8 cellular contexts compared by ENCODE assay signal in genomic region chr4:128600996-128601857, GRCh38.
DNase-seq lines count a peak whose midpoint lies in the region; ATAC-seq and TF ChIP-seq lines count a peak whose summit lies in the region.

No MANE protein-coding gene starts in this region.

- peak overlapping the region; percentile 91 to 98 for H3K4ac ChIP-seq in mesenchymal stem cell (ENCODE audit: low read depth in 1 of 2, low read length in 2 of 2)

- H4K8ac ChIP-seq in mesenchymal stem cell (ENCODE audit: low read length) = peak overlapping the region; percentile 90

- H2BK12ac ChIP-seq in mesenchymal stem cell (ENCODE audit: low read length in 2 of 2) = peak overlapping the region; percentile 85 to 99

- no peak overlapping the region for H2AFZ ChIP-seq in DND-41 (ENCODE audit: low read depth, low read length)
- no peak overlapping the region for H2AFZ ChIP-seq in mesenchymal stem cell (ENCODE audit: low read depth, low read length)

- H3K9me3 ChIP-seq in DND-41 (ENCODE audit: insufficient read depth, low read length, severe bottlenecking) (no peaks in the 10 kb centered on the region), mesenchymal stem cell (ENCODE audit: control insufficient read depth, low read length) (no peaks in the 10 kb centered on the region)

- H2BK15ac ChIP-seq in mesenchymal stem cell (ENCODE audit: low read depth, poor library complexity, severe bottlenecking) = no peak overlapping the region

- H3K4me3 ChIP-seq in DND-41 (ENCODE audit: low read depth in 1 of 2, low read length in 2 of 2) = no peak overlapping the region
- H3K4me3 ChIP-seq in mesenchymal stem cell (ENCODE audit: insufficient read depth in 1 of 2, low read depth in 1 of 2, low read length in 2 of 2) = no peak overlapping the region
- H3K4me3 ChIP-seq in H7 (ENCODE audit: insufficient read depth, low read depth, low read length) = no peak overlapping the region

- peaks cover 6% of the 10 kb centered on the region for H3K79me1 ChIP-seq in mesenchymal stem cell (replicated peaks; ENCODE audit: low read length, poor library complexity, severe bottlenecking)

- H3K36me3 ChIP-seq in DND-41 (ENCODE audit: insufficient read depth, low read length) = no peaks in the 10 kb centered on the region
- no peaks in the 10 kb centered on the region for H3K36me3 ChIP-seq in mesenchymal stem cell (ENCODE audit: control insufficient read depth in 1 of 2, insufficient read depth in 2 of 2, low read depth in 1 of 2, low read length in 2 of 2)
- no peaks in the 10 kb centered on the region for H3K36me3 ChIP-seq in H7 (replicated peaks; ENCODE audit: control insufficient read depth, insufficient read depth, low read length)

- H3K27me3 ChIP-seq in DND-41 (ENCODE audit: insufficient read depth, low read length, poor library complexity) = no peaks in the 10 kb centered on the region
- no peaks in the 10 kb centered on the region for H3K27me3 ChIP-seq in mesenchymal stem cell (ENCODE audit: control insufficient read depth in 1 of 2, insufficient read depth in 1 of 2, low read length in 2 of 2)
- H3K27me3 ChIP-seq in H7 (ENCODE audit: control insufficient read depth, insufficient read depth, low read length) = no peaks in the 10 kb centered on the region

- H2AK5ac ChIP-seq in mesenchymal stem cell (ENCODE audit: low read length, severe bottlenecking) = peak overlapping the region; percentile 82

- no peak overlapping the region for H3K23ac ChIP-seq in mesenchymal stem cell (ENCODE audit: low read length in 2 of 2)

- H3K4me2 ChIP-seq in DND-41 (ENCODE audit: insufficient read depth, low read length) (no peak overlapping the region), mesenchymal stem cell (ENCODE audit: low read length, poor library complexity, severe bottlenecking) (peak overlapping the region; percentile 60)

- no peak for TF ChIP-seq CTCF in DND-41 (IDR thresholded peaks at IDR 0.05; ENCODE audit: borderline replicate concordance, extremely low read depth, low read length, poor library complexity, severe bottlenecking)

- no peaks in the 10 kb centered on the region for H3K4me1 ChIP-seq in DND-41 (ENCODE audit: insufficient read depth, low read length)
- peaks cover 25% of the 10 kb centered on the region for H3K4me1 ChIP-seq in mesenchymal stem cell (ENCODE audit: control insufficient read depth, insufficient read depth, low read depth, low read length)

- H3K27ac ChIP-seq in DND-41 (ENCODE audit: low read length) = no peak overlapping the region
- peak overlapping the region; percentile 77 for H3K27ac ChIP-seq in mesenchymal stem cell (ENCODE audit: low read length, poor library complexity, severe bottlenecking)

- DNase-seq in DND-41 = peak; percentile 9
- peak; percentile 81 for DNase-seq in NCI-H2196 (lab: John Stamatoyannopoulos, UW; ENCODE audit: unreplicated experiment)
- peak; percentile 56 for DNase-seq in dedifferentiated amniotic fluid mesenchymal stem cell (ENCODE audit: extremely low spot score)
- peak; percentile 97 for DNase-seq in mesenchymal stem cell
- no peak for DNase-seq in H7
- no peak for DNase-seq in RPMI8226
- DNase-seq in DMS114 treated with DMSO at 0.1 percent for 48 hours (lab: John Stamatoyannopoulos, UW; ENCODE audit: unreplicated experiment) = no peak

- H3K79me2 ChIP-seq in DND-41 (ENCODE audit: insufficient read depth, low read length) = no peaks in the 10 kb centered on the region

- H4K91ac ChIP-seq in mesenchymal stem cell (ENCODE audit: low read length) = peak overlapping the region; percentile 95

- peak; percentile 63; the same call in 1 of the 3 replicates for ATAC-seq in DND-41 (ENCODE audit: insufficient read depth, low read depth)
- no peak for ATAC-seq in GM21423 (IDR thresholded peaks at IDR 0.05; ENCODE audit: unreplicated experiment)

- H3K9ac ChIP-seq in DND-41 (ENCODE audit: low read depth, low read length) (no peak overlapping the region), mesenchymal stem cell (ENCODE audit: low read length) (peak overlapping the region; percentile 66)

- WGBS in mesenchymal stem cell = 26% methylated on average over 14 of the region's 14 CpGs

- H3K18ac ChIP-seq in mesenchymal stem cell (ENCODE audit: low read depth in 1 of 2, low read length in 2 of 2) = peak overlapping the region; percentile 85 to 93

- no peaks in the 10 kb centered on the region for H4K20me1 ChIP-seq in DND-41 (ENCODE audit: insufficient read depth, low read length)

- peak overlapping the region; percentile 97 for H2BK5ac ChIP-seq in mesenchymal stem cell (ENCODE audit: low read depth, low read length, poor library complexity, severe bottlenecking)

- H2BK120ac ChIP-seq in mesenchymal stem cell (ENCODE audit: low read depth, low read length) = peak overlapping the region; percentile 12

- peak overlapping the region in 1 of 2 experiments; percentile 19 for H3K14ac ChIP-seq in mesenchymal stem cell (ENCODE audit: low read length in 2 of 2)

Comparison
In these comparisons a context has a peak if more than half of its experiments do, and no peak if none do; other contexts are left out.
1. DNase-seq: peak in DND-41 (single experiment), NCI-H2196 (single experiment), dedifferentiated amniotic fluid mesenchymal stem cell (single experiment) and mesenchymal stem cell (single experiment); none in H7 (single experiment), RPMI8226 (single experiment) and DMS114 treated with DMSO at 0.1 percent for 48 hours (single experiment).